In the genomic region with DNA sequence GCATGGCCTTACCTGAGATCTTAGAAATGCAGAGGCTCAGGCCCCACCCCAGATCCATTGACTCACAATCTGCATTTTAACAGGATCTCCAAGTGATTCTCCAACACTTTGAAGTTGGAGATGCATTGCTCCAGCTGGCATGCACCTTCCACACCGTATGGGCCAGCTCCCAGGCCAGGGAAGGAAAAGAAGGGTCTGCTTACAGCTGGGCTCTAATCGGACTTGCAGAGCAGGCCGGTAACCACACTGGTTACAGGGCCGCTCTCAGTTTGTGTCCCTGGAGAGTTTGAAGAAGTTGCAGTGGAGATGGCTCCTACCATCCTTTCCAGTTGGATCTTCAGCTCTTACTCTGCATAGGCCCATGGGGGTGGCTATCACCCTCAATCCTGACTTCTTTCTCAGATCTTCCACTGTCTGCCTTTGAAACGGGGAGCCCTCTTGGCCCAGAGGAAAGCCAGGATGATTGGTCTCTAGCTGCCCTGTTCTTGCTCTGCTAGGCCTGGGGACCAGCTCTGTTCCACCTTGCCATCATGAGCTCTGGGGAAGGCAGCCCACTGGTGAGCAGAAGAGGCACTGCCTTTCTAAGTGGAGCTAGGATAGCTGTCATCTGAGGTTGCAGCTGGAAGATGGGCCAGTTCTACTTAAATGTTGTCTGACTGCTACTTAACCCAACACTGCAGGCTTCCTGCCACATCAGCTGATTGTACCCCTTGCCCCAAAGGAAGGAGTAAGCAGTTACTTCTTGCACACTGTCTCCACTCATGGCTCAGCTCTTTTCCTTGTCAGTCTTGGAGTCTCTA, we compare ENCODE assay signal across 1 cellular context.
TF ChIP-seq lines count a peak whose summit lies in the region.

No MANE protein-coding gene starts in this region.

TF ChIP-seq in IMR-90, 13 proteins besides CTCF, POLR2A, EP300 and RAD21:
- no peak for TF ChIP-seq BHLHE40 (IDR thresholded peaks at IDR 0.05; ENCODE audit: low read depth, low read length)
- no peak for TF ChIP-seq CHD1 (IDR thresholded peaks at IDR 0.05; ENCODE audit: low read depth, low read length)
- no peak for TF ChIP-seq MAFK (IDR thresholded peaks at IDR 0.05; ENCODE audit: low read depth, low read length)
- TF ChIP-seq NFE2L2 (IDR thresholded peaks at IDR 0.05; ENCODE audit: low read depth, low read length), result no peak
- no peak for TF ChIP-seq FOS (IDR thresholded peaks at IDR 0.05; ENCODE audit: low read depth, low read length)
- no peak for TF ChIP-seq CEBPB (IDR thresholded peaks at IDR 0.05; ENCODE audit: low read depth, low read length)
- no peak for TF ChIP-seq SMC3 (IDR thresholded peaks at IDR 0.05; ENCODE audit: low read depth, low read length)
- TF ChIP-seq MAZ (IDR thresholded peaks at IDR 0.05; ENCODE audit: borderline replicate concordance, low read depth, low read length), result no peak
TF ChIP-seq in IMR-90: peak in this region for 0.
